Comparison of ENCODE assay signal across 20 cellular contexts in the genomic region with DNA sequence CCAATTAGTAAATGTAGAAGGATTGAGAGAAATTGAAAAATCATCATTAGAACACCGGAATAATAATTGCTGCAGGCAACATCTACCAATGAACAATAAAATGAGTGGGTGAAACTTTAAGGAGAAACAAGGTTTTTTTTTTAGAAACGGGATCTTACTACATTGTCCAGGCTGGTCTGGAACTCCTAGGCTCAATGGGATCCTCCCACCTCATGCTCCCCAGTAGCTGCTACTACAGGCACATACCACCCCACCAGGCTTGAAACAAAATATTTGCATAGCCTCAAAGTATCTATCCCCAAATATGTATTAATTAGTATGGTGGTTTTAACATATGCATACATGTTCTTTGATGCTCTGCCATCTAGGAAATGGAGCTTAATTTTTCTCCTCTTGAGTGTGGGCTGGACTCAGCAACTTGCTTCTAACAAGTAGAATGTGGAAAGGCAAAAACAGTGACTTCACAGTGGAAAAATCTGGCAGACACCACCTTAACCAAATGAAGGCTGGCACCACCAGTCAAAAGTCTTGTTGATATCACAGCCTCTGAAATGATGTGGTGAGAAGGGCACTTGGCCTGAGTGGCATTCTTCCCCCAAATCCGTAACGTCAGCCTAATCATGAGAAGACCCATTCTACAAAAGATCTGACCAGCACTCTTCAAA. TPM values are rescaled to one million over a fixed set of nuclear protein-coding genes. Genes with fewer than 3 reads are reported as not detected.
A peak's percentile ranks its signal among the peaks of the same experiment; 100 is the strongest.
DNase-seq lines count a peak whose midpoint lies in the region; ATAC-seq, FAIRE-seq and TF ChIP-seq lines count a peak whose summit lies in the region.
"Had no signal": no experiment of that assay in that cellular context is flagged by ENCODE, and none has a peak within 500 bp of the region (broad histone marks: within the 10 kb centered on the region; RNA-seq: fewer than 3 reads in every experiment).

No MANE protein-coding gene starts in this region.

- no peak for ATAC-seq in stimulated activated naive B cell treated with anti-CD40 and anti-IgM and Interleukin-4, amounts not matched to agents 10 μg/mL and 1 μg/mL and 100 μg/mL, for 72 hours (replicated peaks)

- H3K9me3 ChIP-seq in GM23248 (ENCODE audit: low read depth) (no peaks in the 10 kb centered on the region), adipocyte (ENCODE audit: control insufficient read depth, low read length) (no peaks in the 10 kb centered on the region), thyroid gland (no peaks in the 10 kb centered on the region)
- H3K9me3 ChIP-seq: SJSA1 had no signal

- peak overlapping the region; percentile 79 for H2AFZ ChIP-seq in GM23248

- H3K79me2 ChIP-seq in GM23248 (ENCODE audit: insufficient read depth), result no peaks in the 10 kb centered on the region

- peaks cover 18% of the 10 kb centered on the region for H3F3A ChIP-seq in GM23248 (ENCODE audit: insufficient read depth)

- no peaks in the 10 kb centered on the region for H3K9me3 Mint-ChIP-seq in stimulated activated naive B cell treated with anti-CD40 and anti-IgM and Interleukin-4, amounts not matched to agents 10 μg/mL and 1 μg/mL and 100 μg/mL, for 72 hours
- H3K9me3 Mint-ChIP-seq: CD4-positive, alpha-beta T cell had no signal

- H3K9ac ChIP-seq in GM23248, result peak overlapping the region; percentile 59
- H3K9ac ChIP-seq in adipocyte (ENCODE audit: low read length), result no peak overlapping the region
- H3K9ac ChIP-seq: KMS-11 had no signal

- no peak overlapping the region for H3K4me3 Mint-ChIP-seq in stimulated activated naive B cell treated with anti-CD40 and anti-IgM and Interleukin-4, amounts not matched to agents 10 μg/mL and 1 μg/mL and 100 μg/mL, for 72 hours
- H3K4me3 Mint-ChIP-seq: CD4-positive, alpha-beta T cell had no signal

- peak overlapping the region; percentile 71 for H3K27ac ChIP-seq in GM23248
- H3K27ac ChIP-seq in thyroid gland, result peak overlapping the region in 2 of 3 donors; percentile 24 to 63
- H3K27ac ChIP-seq: KMS-11, SJSA1 had no signal

- no peak overlapping the region for H3K27ac Mint-ChIP-seq in stimulated activated naive B cell treated with anti-CD40 and anti-IgM and Interleukin-4, amounts not matched to agents 10 μg/mL and 1 μg/mL and 100 μg/mL, for 72 hours
- H3K27ac Mint-ChIP-seq: CD4-positive, alpha-beta T cell had no signal

- no peak for TF ChIP-seq CTCF in thyroid gland (IDR thresholded peaks at IDR 0.05)

- TF ChIP-seq POLR2A in thyroid gland (IDR thresholded peaks at IDR 0.05), result no peak

- no peaks in the 10 kb centered on the region for H4K20me1 ChIP-seq in GM23248 (ENCODE audit: insufficient read depth)

- H3K36me3 ChIP-seq in GM23248 (ENCODE audit: low read depth) (no peaks in the 10 kb centered on the region), adipocyte (ENCODE audit: control insufficient read depth, insufficient read depth, low read length, severe bottlenecking) (no peaks in the 10 kb centered on the region), thyroid gland (no peaks in the 10 kb centered on the region)

- 59% methylated on average over 4 of the region's 4 CpGs for WGBS in GM23248 (ENCODE audit: low coverage in 1 of 2, low lambda C conversion rate in 2 of 2, missing lambda C conversion rate in 2 of 2), 2 experiments
- 68 to 75% methylated on average over 4 of the region's 4 CpGs for WGBS in thyroid gland, 2 donors

- H3K4me1 ChIP-seq in GM23248 (ENCODE audit: insufficient read depth) (peaks cover 22% of the 10 kb centered on the region), adipocyte (ENCODE audit: control insufficient read depth, insufficient read depth, low read length) (peaks cover 19% of the 10 kb centered on the region), thyroid gland (peaks cover 21 to 27% of the 10 kb centered on the region in 2 donors)
- H3K4me1 ChIP-seq: SJSA1 had no signal

- DNase-seq in GM23248, result peak; percentile 67
- peak; percentile 36 for DNase-seq in adipocyte (ENCODE audit: low read depth)
- DNase-seq in glomerular visceral epithelial cell (ENCODE audit: extremely low spot score), result peak; percentile 52
- DNase-seq in thyroid gland, result peak in 1 of 2 donors; percentile 22
- no peak for DNase-seq in cerebellum (ENCODE audit: low spot score)
- DNase-seq in stimulated activated naive B cell treated with anti-CD40 and anti-IgM and Interleukin-4, amounts not matched to agents 10 μg/mL and 1 μg/mL and 100 μg/mL, for 72 hours, result no peak
- no peak for DNase-seq in activated CD8-positive, alpha-beta memory T cell treated with anti-CD3 and anti-CD28 coated beads, Interleukin-2, amount 50 U/mL, for 4 hours
- DNase-seq in RCC 7860 (ENCODE audit: low spot score), result no peak
- DNase-seq: CD4-positive, alpha-beta T cell; DND-41; GF-D8; H7; NCI-H1092; NCI-H1694 treated with DMSO at 0.1 percent for 48 hours; NCI-H446 treated with DMSO at 0.1 percent for 48 hours; NCI-H82; SW 1271 had no signal

- no peaks in the 10 kb centered on the region for H3K9me2 ChIP-seq in GM23248 (ENCODE audit: insufficient read depth)

- no peak for FAIRE-seq in RCC 7860 (lab: Jason Lieb, UNC)
- FAIRE-seq: D721Med had no signal

- intact Hi-C loops in thyroid gland (cut with DNase I), result loop anchor here (10.0 kb wide), 3 partner anchors 46 to 286 kb away; a partner anchor contains a TSS

- H3K4me1 Mint-ChIP-seq in stimulated activated naive B cell treated with anti-CD40 and anti-IgM and Interleukin-4, amounts not matched to agents 10 μg/mL and 1 μg/mL and 100 μg/mL, for 72 hours, result peaks cover 16 to 27% of the 10 kb centered on the region in 2 donors

- in situ Hi-C loops in GM23248 (cut with MboI), result loop anchor here (10.0 kb wide), 1 partner anchor 386 kb away; no protein-coding TSS in a partner anchor

- H3K27me3 ChIP-seq in GM23248 (replicated peaks; ENCODE audit: insufficient read depth) (no peaks in the 10 kb centered on the region), adipocyte (replicated peaks; ENCODE audit: control insufficient read depth, insufficient read depth, low read length) (no peaks in the 10 kb centered on the region), thyroid gland (no peaks in the 10 kb centered on the region)
- H3K27me3 ChIP-seq: SJSA1 had no signal

- H3K4me3 ChIP-seq in GM23248, result peak overlapping the region; percentile 22; the same call in 1 of the 2 replicates
- no peak overlapping the region for H3K4me3 ChIP-seq in adipocyte (ENCODE audit: low read length)
- H3K4me3 ChIP-seq in thyroid gland (replicated peaks in 1 of 3), result no peak overlapping the region
- H3K4me3 ChIP-seq: SJSA1 had no signal

- peaks cover 0 to 1% of the 10 kb centered on the region in 2 donors for H3K36me3 Mint-ChIP-seq in stimulated activated naive B cell treated with anti-CD40 and anti-IgM and Interleukin-4, amounts not matched to agents 10 μg/mL and 1 μg/mL and 100 μg/mL, for 72 hours

- peak overlapping the region; percentile 66 for H3K4me2 ChIP-seq in GM23248 (ENCODE audit: unreplicated experiment)
- H3K4me2 ChIP-seq: KMS-11 had no signal

- peaks cover 0 to 6% of the 10 kb centered on the region in 2 donors for H3K27me3 Mint-ChIP-seq in stimulated activated naive B cell treated with anti-CD40 and anti-IgM and Interleukin-4, amounts not matched to agents 10 μg/mL and 1 μg/mL and 100 μg/mL, for 72 hours
- H3K27me3 Mint-ChIP-seq: CD4-positive, alpha-beta T cell had no signal

RNA-seq across cellular contexts. Expression of a gene that starts 12.1 kb away (rescaled TPM):
- 58.8 and 76.8 TPM in 2 replicates for total RNA-seq in GM23248 (2014; rRNA removed; shearing (Covaris generic))
- polyA plus RNA-seq in GM23248 (2016; fragmentation: Nextera tagmentation; extraction: Ambion mirVana), result 76.7 and 78.2 TPM in 2 replicates
- total RNA-seq in thyroid gland (10 to 100 TPM; 29.8 to 56.7 (median 42.4) TPM), cerebellum (21.0 TPM)

RNA-seq across cellular contexts. Expression of a gene that starts 21.5 kb away (rescaled TPM):
- 88.5 and 99.2 TPM in 2 replicates for total RNA-seq in GM23248 (2014; rRNA removed; shearing (Covaris generic))
- polyA plus RNA-seq in GM23248 (2016; fragmentation: Nextera tagmentation; extraction: Ambion mirVana), result 63.0 and 66.1 TPM in 2 replicates
- total RNA-seq in thyroid gland (10 to 100 TPM in 2 of 4 donors, 1 to 10 TPM in 2; 6.1 to 16.5 (median 8.1) TPM), cerebellum (7.1 TPM)

RNA-seq across cellular contexts. Expression of a gene that starts 33.7 kb away (rescaled TPM):
- 7.5 and 7.7 TPM in 2 replicates for total RNA-seq in GM23248 (2014; rRNA removed; shearing (Covaris generic))
- 2.0 and 2.1 TPM in 2 replicates for polyA plus RNA-seq in GM23248 (2016; fragmentation: Nextera tagmentation; extraction: Ambion mirVana)
- 10 to 100 TPM in 1 of 4 donors, 1 to 10 TPM in 3; 7.1 to 12.9 (median 9.0) TPM for total RNA-seq in thyroid gland
- total RNA-seq in cerebellum, result 8.5 TPM

RNA-seq across cellular contexts. Expression of a gene that starts 49.1 kb away (rescaled TPM):
- total RNA-seq in GM23248 (2014; rRNA removed; shearing (Covaris generic)), result 104 and 129 TPM in 2 replicates
- polyA plus RNA-seq in GM23248 (2016; fragmentation: Nextera tagmentation; extraction: Ambion mirVana), result 72.3 and 79.9 TPM in 2 replicates
- total RNA-seq in thyroid gland (10 to 100 TPM; 49.2 to 90.2 (median 71.0) TPM), cerebellum (18.8 TPM)

Comparison
In these comparisons a context has a peak if more than half of its experiments do, and no peak if none do; other contexts are left out.
1. DNase-seq: peak in GM23248 (single experiment), adipocyte (single experiment) and glomerular visceral epithelial cell (single experiment); none in cerebellum (single experiment), stimulated activated naive B cell treated with anti-CD40 and anti-IgM and Interleukin-4, amounts not matched to agents 10 μg/mL and 1 μg/mL and 100 μg/mL, for 72 hours (single experiment), activated CD8-positive, alpha-beta memory T cell treated with anti-CD3 and anti-CD28 coated beads, Interleukin-2, amount 50 U/mL, for 4 hours (single experiment) and RCC 7860 (single experiment).